Comparison of ENCODE assay signal across 30 cellular contexts in genomic region chr17:43822566-43823190, GRCh38. TPM values are rescaled to one million over a fixed set of nuclear protein-coding genes. Genes with fewer than 3 reads are reported as not detected.
DNase-seq lines count a peak whose midpoint lies in the region; ATAC-seq and TF ChIP-seq lines count a peak whose summit lies in the region.
"Had no signal": no experiment of that assay in that cellular context is flagged by ENCODE, and none has a peak within 500 bp of the region (broad histone marks: within the 10 kb centered on the region; RNA-seq: fewer than 3 reads in every experiment).

No MANE protein-coding gene starts in this region.

- H3K27me3 ChIP-seq in stomach: no peaks in the 10 kb centered on the region
- H3K27me3 ChIP-seq: MG63, neural progenitor cell, uterus had no signal

- no peak for TF ChIP-seq POLR2A in stomach (IDR thresholded peaks at IDR 0.05)

- intact Hi-C loops in left colon (cut with DNase I, micrococcal nuclease): no loop called here
- intact Hi-C loops in stomach (cut with DNase I; ENCODE audit: low total_unique reads): no loop called here

- H3K4me1 Mint-ChIP-seq in brain: peaks cover 12% of the 10 kb centered on the region
- H3K4me1 Mint-ChIP-seq: activated B cell treated with CpG ODN at 0.5 μM for 24 hours; activated naive CD4-positive, alpha-beta T cell treated with anti-CD3 and anti-CD28 coated beads, Interleukin-2, amount 10 ng/mL, durations not matched to agents 7 days and 5 days; IgD-negative memory B cell; neural progenitor cell had no signal

- TF ChIP-seq CTCF in brain (conservative IDR thresholded peaks at IDR 0.05) (no peak), stomach (IDR thresholded peaks at IDR 0.05) (no peak)

- H3K27me3 Mint-ChIP-seq in brain: peaks cover 4% of the 10 kb centered on the region
- H3K27me3 Mint-ChIP-seq: activated CD8-positive, alpha-beta T cell treated with anti-CD3 and anti-CD28 coated beads for 36 hours had no signal

- no peak overlapping the region for H3K4me3 Mint-ChIP-seq in brain
- H3K4me3 Mint-ChIP-seq: activated B cell treated with CpG ODN at 0.5 μM for 24 hours; activated CD8-positive, alpha-beta T cell treated with anti-CD3 and anti-CD28 coated beads for 36 hours; activated naive CD4-positive, alpha-beta T cell treated with anti-CD3 and anti-CD28 coated beads, Interleukin-2, amount 10 ng/mL, durations not matched to agents 7 days and 5 days; IgD-negative memory B cell; neural progenitor cell; T-helper 2 cell treated with Interferon-gamma antibody and Interleukin-4, amounts not matched to agents 5 μg/mL and 100 μg/mL, for 36 hours had no signal

- WGBS in stomach, 5 donors: 42 to 72% (median 49%) methylated on average over 5 of the region's 5 CpGs

- H3K9me3 ChIP-seq in stomach: no peaks in the 10 kb centered on the region
- H3K9me3 ChIP-seq: MG63, uterus had no signal

- peaks cover 3 to 59% (median 38%) of the 10 kb centered on the region in 4 donors for H3K36me3 ChIP-seq in stomach
- H3K36me3 ChIP-seq: neural progenitor cell, uterus had no signal

- peaks cover 10 to 20% (median 16%) of the 10 kb centered on the region in 4 donors for H3K4me1 ChIP-seq in stomach
- H3K4me1 ChIP-seq: neural progenitor cell, uterus had no signal

- no peaks in the 10 kb centered on the region for H3K9me3 Mint-ChIP-seq in brain
- H3K9me3 Mint-ChIP-seq: activated B cell treated with CpG ODN at 0.5 μM for 24 hours; activated CD8-positive, alpha-beta T cell treated with anti-CD3 and anti-CD28 coated beads for 36 hours; activated naive CD4-positive, alpha-beta T cell treated with anti-CD3 and anti-CD28 coated beads, Interleukin-2, amount 10 ng/mL, durations not matched to agents 7 days and 5 days; IgD-negative memory B cell; neural progenitor cell; T-helper 2 cell treated with Interferon-gamma antibody and Interleukin-4, amounts not matched to agents 5 μg/mL and 100 μg/mL, for 36 hours had no signal

- peak; percentile 18 for ATAC-seq in left colon
- ATAC-seq: activated CD8-positive, alpha-beta T cell treated with anti-CD3 and anti-CD28 coated beads for 36 hours; Panc1 had no signal

- H3K27ac ChIP-seq in stomach: peak overlapping the region; percentile 37 to 77 (median 69)
- H3K27ac ChIP-seq: epithelial cell of prostate, HL-60, neural progenitor cell, SK-N-MC had no signal

- peak overlapping the region in 3 of 5 experiments; percentile 23 to 77 (median 52) for H3K27ac Mint-ChIP-seq in brain
- H3K27ac Mint-ChIP-seq: activated B cell treated with CpG ODN at 0.5 μM for 24 hours; activated CD8-positive, alpha-beta T cell treated with anti-CD3 and anti-CD28 coated beads for 36 hours; activated naive CD4-positive, alpha-beta T cell treated with anti-CD3 and anti-CD28 coated beads, Interleukin-2, amount 10 ng/mL, durations not matched to agents 7 days and 5 days; neural progenitor cell; T-helper 2 cell treated with Interferon-gamma antibody and Interleukin-4, amounts not matched to agents 5 μg/mL and 100 μg/mL, for 36 hours had no signal

- no peak overlapping the region for H3K4me3 ChIP-seq in stomach
- H3K4me3 ChIP-seq: MG63, neural progenitor cell, SK-N-MC, uterus had no signal

- TF ChIP-seq EP300 in stomach (IDR thresholded peaks at IDR 0.05): no peak

- DNase-seq in NCI-H82 (lab: John Stamatoyannopoulos, UW): peak; percentile 54
- DNase-seq in NCI-H82 treated with DMSO at 0.1 percent for 48 hours (lab: John Stamatoyannopoulos, UW; ENCODE audit: unreplicated experiment): no peak
- no peak for DNase-seq in left colon
- no peak for DNase-seq in stomach
- no peak for DNase-seq in NCI-H510A treated with DMSO at 0.1 percent for 48 hours (lab: John Stamatoyannopoulos, UW)
- DNase-seq in GOT3 (lab: John Stamatoyannopoulos, UW): no peak
- no peak for DNase-seq in DMS153 (lab: John Stamatoyannopoulos, UW)
- DNase-seq: activated B cell treated with CpG ODN at 0.5 μM for 24 hours; activated CD8-positive, alpha-beta T cell treated with anti-CD3 and anti-CD28 coated beads for 36 hours; activated naive CD4-positive, alpha-beta T cell treated with anti-CD3 and anti-CD28 coated beads, Interleukin-2, amount 10 ng/mL, durations not matched to agents 7 days and 5 days; activated T-cell treated with anti-CD3 and anti-CD28 coated beads, Interleukin-2, amount 50 U/mL, for 1 hour; MG63; NCI-H1436; stimulated activated CD4-positive, alpha-beta T cell treated with anti-CD3 and anti-CD28 coated beads, Interleukin-12 subunit alpha, Interleukin-12 subunit beta, amount 100 ng/mL, for 4 hours; stimulated activated CD8-positive, alpha-beta memory T cell treated with anti-CD3 and anti-CD28 coated beads, Interleukin-4, amount 100 ng/mL, for 48 hours had no signal

- H3K36me3 Mint-ChIP-seq in brain: peaks cover 48% of the 10 kb centered on the region
- H3K36me3 Mint-ChIP-seq: activated naive CD4-positive, alpha-beta T cell treated with anti-CD3 and anti-CD28 coated beads, Interleukin-2, amount 10 ng/mL, durations not matched to agents 7 days and 5 days; neural progenitor cell had no signal

RNA-seq across cellular contexts. Expression of gene MPP3, which starts 10.3 kb away (rescaled TPM):
- polyA plus RNA-seq in brain (ENCODE audit: insufficient read depth, low read depth, low replicate concordance) (1.4 TPM), stomach (1 to 10 TPM in 2 of 3 donors, under 1 TPM in 1; 0.31 to 9.3 (median 2.4) TPM)
- total RNA-seq in left colon (1 to 10 TPM; 3.7 to 4.0 TPM), stomach (10 to 100 TPM in 4 of 5 donors, 1 to 10 TPM in 1; 7.2 to 22.8 (median 17.4) TPM)
- total RNA-seq: activated B cell treated with CpG ODN at 0.5 μM for 24 hours had no signal
- polyA plus RNA-seq: IgD-negative memory B cell had no signal

RNA-seq across cellular contexts. Expression of gene CD300LG, which starts 24.3 kb away (rescaled TPM):
- polyA plus RNA-seq in brain (ENCODE audit: insufficient read depth, low read depth, low replicate concordance): not detected
- total RNA-seq in left colon: under 1 TPM; 0.27 to 0.87 TPM
- 1 to 10 TPM in 2 of 5 donors, under 1 TPM in 2, not detected in 1; 0.29 to 3.7 (median 1.5) TPM for total RNA-seq in stomach
- 1 to 10 TPM in 1 of 3 donors, under 1 TPM in 2; 0.37 to 1.1 (median 0.92) TPM for polyA plus RNA-seq in stomach
- total RNA-seq: activated B cell treated with CpG ODN at 0.5 μM for 24 hours; activated CD8-positive, alpha-beta T cell treated with anti-CD3 and anti-CD28 coated beads for 36 hours; Calu3; frontal cortex; mononuclear cell had no signal
- polyA plus RNA-seq: BJ, IgD-negative memory B cell, keratinocyte had no signal

RNA-seq across cellular contexts. Expression of gene CFAP97D1, which starts 42.4 kb away (rescaled TPM):
- polyA plus RNA-seq in brain (ENCODE audit: insufficient read depth, low read depth, low replicate concordance) (not detected), stomach (not detected)
- total RNA-seq in left colon (not detected), stomach (not detected)
- total RNA-seq: activated B cell treated with CpG ODN at 0.5 μM for 24 hours, aorta, Calu3, frontal cortex, mononuclear cell, uterus had no signal
- polyA plus RNA-seq: BJ, IgD-negative memory B cell, keratinocyte had no signal

RNA-seq across cellular contexts. Expression of gene DUSP3, which starts 43.9 kb away (rescaled TPM):
- polyA plus RNA-seq in brain (ENCODE audit: insufficient read depth, low read depth, low replicate concordance): 32.7 TPM
- total RNA-seq in left colon: 10 to 100 TPM; 47.3 to 85.2 TPM
- total RNA-seq in stomach: 10 to 100 TPM; 33.0 to 97.8 (median 88.8) TPM
- 10 to 100 TPM; 49.8 to 62.3 (median 51.7) TPM for polyA plus RNA-seq in stomach
